In genomic region chr7:158820656-158821055, GRCh38 we compare ENCODE assay signal across 2 cellular contexts.
TF ChIP-seq lines count a peak whose summit lies in the region.

No MANE protein-coding gene starts in this region.

TF ChIP-seq in HepG2, 621 proteins besides CTCF, POLR2A, EP300 and RAD21:
- TF ChIP-seq ZNF775 (CRISPR knock-in tag; IDR thresholded peaks at IDR 0.05; ENCODE audit: borderline replicate concordance) (no peak), ZNF451 (CRISPR knock-in tag; IDR thresholded peaks at IDR 0.05) (no peak), ESRRA (CRISPR knock-in tag; IDR thresholded peaks at IDR 0.05; ENCODE audit: low read depth) (no peak), SRY (CRISPR knock-in tag; IDR thresholded peaks at IDR 0.05) (no peak)

TF ChIP-seq in K562, 482 proteins besides CTCF, POLR2A, EP300 and RAD21:
- TF ChIP-seq POLR3G (IDR thresholded peaks at IDR 0.05; ENCODE audit: extremely low read depth, insufficient read length, insufficient replicate concordance) (no peak), ARID1B (IDR thresholded peaks at IDR 0.05) (no peak), ZNF165 (CRISPR knock-in tag; IDR thresholded peaks at IDR 0.05; ENCODE audit: borderline replicate concordance) (no peak), GABPA (tag; conservative IDR thresholded peaks at IDR 0.05; ENCODE audit: low read depth) (no peak), TGIF2 (CRISPR knock-in tag; IDR thresholded peaks at IDR 0.05) (no peak), PURB (CRISPR knock-in tag; IDR thresholded peaks at IDR 0.05; ENCODE audit: low read depth) (no peak), CBFA2T3 (IDR thresholded peaks at IDR 0.05) (no peak), ZNF175 (CRISPR knock-in tag; IDR thresholded peaks at IDR 0.05; ENCODE audit: low read depth) (no peak), E2F4 (CRISPR knock-in tag; IDR thresholded peaks at IDR 0.05; ENCODE audit: low read depth) (no peak), ZNF551 (CRISPR knock-in tag; IDR thresholded peaks at IDR 0.05) (no peak), NCOR1 (IDR thresholded peaks at IDR 0.05) (no peak), ZFPM2 (CRISPR knock-in tag; IDR thresholded peaks at IDR 0.05) (no peak), BRF1 (IDR thresholded peaks at IDR 0.05; ENCODE audit: borderline replicate concordance, extremely low read depth, insufficient read length) (no peak), ATF6 (CRISPR knock-in tag; IDR thresholded peaks at IDR 0.05) (no peak), ZNF146 (CRISPR knock-in tag; IDR thresholded peaks at IDR 0.05; ENCODE audit: unreplicated experiment) (no peak)
